24 cellular contexts compared by ENCODE assay signal in the genomic region with DNA sequence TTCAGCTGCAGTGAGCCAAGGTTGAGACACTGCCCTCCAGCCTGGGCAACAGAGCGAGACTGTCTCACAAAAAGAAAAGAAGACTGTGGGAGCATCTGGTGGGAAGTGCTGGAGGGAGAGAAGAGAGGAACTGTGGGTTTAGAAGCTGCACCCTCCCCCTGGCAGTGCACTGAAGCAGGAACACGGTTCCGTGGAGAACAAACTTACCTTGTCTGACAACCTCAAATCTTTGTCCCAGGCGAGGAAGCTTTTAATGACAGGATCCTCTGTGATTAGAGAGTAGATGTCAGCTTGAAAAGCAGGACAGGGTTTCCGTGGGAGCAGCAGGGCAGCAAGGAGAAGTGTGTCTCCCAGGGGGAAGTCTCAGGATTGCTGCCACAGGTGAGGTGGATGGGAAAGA. TPM values are rescaled to one million over a fixed set of nuclear protein-coding genes. Genes with fewer than 3 reads are reported as not detected.
DNase-seq lines count a peak whose midpoint lies in the region; ATAC-seq and TF ChIP-seq lines count a peak whose summit lies in the region.
"Had no signal": no experiment of that assay in that cellular context is flagged by ENCODE, and none has a peak within 500 bp of the region (broad histone marks: within the 10 kb centered on the region; RNA-seq: fewer than 3 reads in every experiment).

No MANE protein-coding gene starts in this region.

- intact Hi-C loops in sigmoid colon (cut with DNase I) = no loop called here

- H3K27ac ChIP-seq in BLaER1 treated with 17β-estradiol and CSF1 and Interleukin-3, amounts not matched to agents 10 nM and 100 nM = peak overlapping the region in 3 of 11 experiments; percentile 20 to 50 (median 31); a peak in 3 of 22 replicates
- H3K27ac ChIP-seq in RWPE1 (peak overlapping the region; percentile 15), osteoblast (ENCODE audit: low read depth, low read length) (no peak overlapping the region), sigmoid colon (no peak overlapping the region)
- H3K27ac ChIP-seq: A549, C4-2B, PC-9, SJSA1 had no signal

- TF ChIP-seq EP300 in sigmoid colon (IDR thresholded peaks at IDR 0.05) = no peak

- H2AFZ ChIP-seq in osteoblast (ENCODE audit: low read length) = peak overlapping the region; percentile 57
- H2AFZ ChIP-seq: PC-9 had no signal

- no peak overlapping the region for H3K4me3 ChIP-seq in BLaER1 treated with 17β-estradiol and CSF1 and Interleukin-3, amounts not matched to agents 10 nM and 100 nM
- H3K4me3 ChIP-seq in osteoblast (ENCODE audit: insufficient read depth, low read length) (no peak overlapping the region), sigmoid colon (no peak overlapping the region)
- H3K4me3 ChIP-seq: A549, K562, PC-9, SJSA1 had no signal

- no peak for DNase-seq in RWPE1 (ENCODE audit: low spot score)
- peak; percentile 6 for DNase-seq in left kidney (ENCODE audit: low read depth, low spot score)
- no peak for DNase-seq in osteoblast (ENCODE audit: insufficient read length, low spot score, missing footprints)
- DNase-seq in NCI-H82 treated with DMSO at 0.1 percent for 48 hours (lab: John Stamatoyannopoulos, UW; ENCODE audit: unreplicated experiment) = no peak
- DNase-seq in sigmoid colon = no peak
- DNase-seq: AML-193; Caco-2; CD8-positive, alpha-beta T cell; Kasumi-1; NCI-H1092 treated with DMSO at 0.1 percent for 48 hours; NCI-H1436 treated with DMSO at 0.1 percent for 48 hours; NCI-H187 treated with DMSO at 0.1 percent for 48 hours; NCI-H446 treated with DMSO at 0.1 percent for 48 hours; NCI-H526; NCI-H82; PC-9; Right ventricle myocardium superior had no signal

- H3K9me3 ChIP-seq in BLaER1 treated with 17β-estradiol and CSF1 and Interleukin-3, amounts not matched to agents 10 nM and 100 nM (replicated peaks in 1 of 11) = peaks cover 0 to 8% (median 3%) of the 10 kb centered on the region in 11 experiments; a peak in 11 of 22 replicates
- H3K9me3 ChIP-seq in osteoblast (ENCODE audit: low read depth, low read length) (no peaks in the 10 kb centered on the region), sigmoid colon (no peaks in the 10 kb centered on the region)
- H3K9me3 ChIP-seq: A549, Caco-2, SJSA1 had no signal

- TF ChIP-seq CTCF in RWPE1 (conservative IDR thresholded peaks at IDR 0.05; ENCODE audit: low read depth) = no peak
- TF ChIP-seq CTCF in osteoblast (IDR thresholded peaks at IDR 0.05; ENCODE audit: extremely low read depth, low read depth, low read length) = no peak
- no peak for TF ChIP-seq CTCF in sigmoid colon (IDR thresholded peaks at IDR 0.05)

- peak overlapping the region; percentile 11 to 72 (median 48) for H3K4me2 ChIP-seq in BLaER1 treated with 17β-estradiol and CSF1 and Interleukin-3, amounts not matched to agents 10 nM and 100 nM
- no peak overlapping the region for H3K4me2 ChIP-seq in osteoblast (ENCODE audit: insufficient read depth, low read length)
- H3K4me2 ChIP-seq: A549, PC-9 had no signal

- H3K27me3 ChIP-seq in BLaER1 treated with 17β-estradiol and CSF1 and Interleukin-3, amounts not matched to agents 10 nM and 100 nM = no peaks in the 10 kb centered on the region
- H3K27me3 ChIP-seq in osteoblast (ENCODE audit: insufficient read depth, low read length) (no peaks in the 10 kb centered on the region), sigmoid colon (no peaks in the 10 kb centered on the region)
- H3K27me3 ChIP-seq: SJSA1 had no signal

- peaks cover 0 to 52% (median 14%) of the 10 kb centered on the region in 11 experiments; a peak in 15 of 22 replicates for H4K20me1 ChIP-seq in BLaER1 treated with 17β-estradiol and CSF1 and Interleukin-3, amounts not matched to agents 10 nM and 100 nM
- no peaks in the 10 kb centered on the region for H4K20me1 ChIP-seq in osteoblast (ENCODE audit: insufficient read depth, low read length)

- POLR2A ChIA-PET in RWPE1 (lab: Yijun Ruan, JAX; ENCODE audit: low non-redundant PET) = interaction anchor here (0.7 kb wide), 1 partner anchor 504 kb away, joined by 4 read pairs; no protein-coding TSS in a partner anchor

- H3K36me3 ChIP-seq in BLaER1 treated with 17β-estradiol and CSF1 and Interleukin-3, amounts not matched to agents 10 nM and 100 nM = peaks cover 11 to 87% (median 62%) of the 10 kb centered on the region in 11 experiments
- peaks cover 11% of the 10 kb centered on the region for H3K36me3 ChIP-seq in osteoblast (ENCODE audit: insufficient read depth, low read length)
- H3K36me3 ChIP-seq in sigmoid colon = no peaks in the 10 kb centered on the region

- peaks cover 26% of the 10 kb centered on the region for H3K79me2 ChIP-seq in osteoblast (ENCODE audit: insufficient read depth, low read length)

- H3K9ac ChIP-seq in BLaER1 treated with 17β-estradiol and CSF1 and Interleukin-3, amounts not matched to agents 10 nM and 100 nM = peak overlapping the region in 4 of 11 experiments; percentile 12 to 47 (median 22); a peak in 3 of 22 replicates

- no peak for ATAC-seq in GM19467 (IDR thresholded peaks at IDR 0.05; ENCODE audit: unreplicated experiment)
- ATAC-seq: CD8-positive, alpha-beta T cell; HepG2; K562 had no signal

- TF ChIP-seq POLR2A in sigmoid colon (IDR thresholded peaks at IDR 0.05) = no peak

- 79 to 83% methylated on average over 5 of the region's 5 CpGs for WGBS in sigmoid colon, 2 donors

- CTCF ChIA-PET in RWPE1 (lab: Yijun Ruan, JAX) = interaction anchor here (1.3 kb wide), 1 partner anchor 20 kb away, joined by 3 read pairs; no protein-coding TSS in a partner anchor

- peaks cover 14 to 23% (median 19%) of the 10 kb centered on the region in 10 experiments; a peak in 19 of 20 replicates for H3K4me1 ChIP-seq in BLaER1 treated with 17β-estradiol and CSF1 and Interleukin-3, amounts not matched to agents 10 nM and 100 nM
- H3K4me1 ChIP-seq in osteoblast (ENCODE audit: insufficient read depth, low read length) = no peaks in the 10 kb centered on the region
- no peaks in the 10 kb centered on the region for H3K4me1 ChIP-seq in sigmoid colon
- H3K4me1 ChIP-seq: A549, Caco-2, SJSA1 had no signal

RNA-seq across cellular contexts. Expression of a gene that starts 22.7 kb away (rescaled TPM):
- total RNA-seq in osteoblast (3.8 and 418 TPM in 2 replicates), sigmoid colon (1 to 10 TPM in 1 of 4 donors, under 1 TPM in 2, not detected in 1; 0.36 to 1.2 (median 0.49) TPM)
- 10 to 100 TPM in 1 of 3 donors, 1 to 10 TPM in 2; 1.2 to 11.0 (median 2.8) TPM for polyA plus RNA-seq in sigmoid colon

RNA-seq across cellular contexts. Expression of a gene that starts 23.3 kb away (rescaled TPM):
- total RNA-seq in osteoblast = 22.4 and 32.6 TPM in 2 replicates
- total RNA-seq in sigmoid colon = 10 to 100 TPM; 30.3 to 49.6 (median 42.1) TPM
- polyA plus RNA-seq in sigmoid colon = 10 to 100 TPM; 19.2 to 41.4 (median 39.0) TPM

RNA-seq across cellular contexts. Expression of a gene that starts 31.6 kb away (rescaled TPM):
- 19.7 and 21.7 TPM in 2 replicates for total RNA-seq in osteoblast
- 10 to 100 TPM in 3 of 4 donors, 1 to 10 TPM in 1; 6.9 to 15.3 (median 10.7) TPM for total RNA-seq in sigmoid colon
- 1 to 10 TPM; 2.3 to 5.4 (median 3.6) TPM for polyA plus RNA-seq in sigmoid colon

RNA-seq across cellular contexts. Expression of a gene that starts 42.0 kb away (rescaled TPM):
- 1.1 and 2.4 TPM in 2 replicates for total RNA-seq in osteoblast
- total RNA-seq in sigmoid colon = 1 to 10 TPM; 2.5 to 4.3 (median 3.2) TPM
- polyA plus RNA-seq in sigmoid colon = 1 to 10 TPM in 2 of 3 donors, under 1 TPM in 1; 0.60 to 2.1 (median 1.9) TPM
